25 cellular contexts compared by ENCODE assay signal in genomic region chr2:231752056-231752455, GRCh38.
"Had no signal": no experiment of that assay in that cellular context is flagged by ENCODE, and none has a peak within 500 bp of the region (broad histone marks: within the 10 kb centered on the region; RNA-seq: fewer than 3 reads in every experiment).

No MANE protein-coding gene starts in this region.

- ATAC-seq: activated CD4-positive, alpha-beta T cell treated with anti-CD3 and anti-CD28 coated beads for 36 hours; activated CD8-positive, alpha-beta memory T cell treated with anti-CD3 and anti-CD28 coated beads, Interleukin-2, amount 10 ng/mL, durations not matched to agents 7 days and 5 days; activated CD8-positive, alpha-beta T cell treated with anti-CD3 and anti-CD28 coated beads, Interleukin-2, amount 10 ng/mL, durations not matched to agents 7 days and 5 days; activated naive CD4-positive, alpha-beta T cell treated with anti-CD3 and anti-CD28 coated beads, Interleukin-2, amount 50 U/mL, for 72 hours; heart left ventricle had no signal

- H3K9me3 ChIP-seq: ascending aorta, colonic mucosa, esophagus squamous epithelium, heart left ventricle had no signal

- H3K36me3 ChIP-seq: ascending aorta, brain microvascular endothelial cell, colonic mucosa, esophagus squamous epithelium, heart left ventricle had no signal

- DNase-seq: activated CD4-positive, alpha-beta memory T cell treated with anti-CD3 and anti-CD28 coated beads for 36 hours; activated CD4-positive, alpha-beta T cell treated with anti-CD3 and anti-CD28 coated beads for 36 hours; activated CD4-positive, alpha-beta T cell treated with anti-CD3 and anti-CD28 coated beads, Interleukin-2, amount 10 ng/mL, durations not matched to agents 24 days and 14 days; activated CD4-positive, CD25-positive, alpha-beta regulatory T cell; activated CD4-positive, CD25-positive, alpha-beta regulatory T cell treated with anti-CD3 and anti-CD28 coated beads, Interleukin-2, amount 50 U/mL, for 72 hours; activated CD8-positive, alpha-beta memory T cell treated with anti-CD3 and anti-CD28 coated beads, Interleukin-2, amount 10 ng/mL, durations not matched to agents 7 days and 5 days; activated CD8-positive, alpha-beta memory T cell treated with anti-CD3 and anti-CD28 coated beads, Interleukin-2, amount 50 U/mL, for 4 hours; activated CD8-positive, alpha-beta T cell treated with anti-CD3 and anti-CD28 coated beads, Interleukin-2, amount 10 ng/mL, durations not matched to agents 7 days and 5 days; activated effector memory CD4-positive, alpha-beta T cell treated with anti-CD3 and anti-CD28 coated beads, Interleukin-2, amount 50 U/mL, for 16 hours; activated naive CD4-positive, alpha-beta T cell treated with anti-CD3 and anti-CD28 coated beads, Interleukin-2, amount 10 ng/mL, durations not matched to agents 7 days and 5 days; activated naive CD8-positive, alpha-beta T cell treated with anti-CD3 and anti-CD28 coated beads, Interleukin-2, amount 10 ng/mL, durations not matched to agents 7 days and 5 days; activated T-cell treated with anti-CD3 and anti-CD28 coated beads, Interleukin-2, amount 50 U/mL, for 1 hour; activated T-cell treated with anti-CD3 and anti-CD28 coated beads, Interleukin-2, amount 50 U/mL, for 48 hours; brain microvascular endothelial cell; colonic mucosa; effector CD8-positive, alpha-beta T cell; esophagus squamous epithelium; foreskin fibroblast; glutamatergic neuron; heart left ventricle; hypothalamus; T-helper 2 cell had no signal

- H3K27me3 ChIP-seq: ascending aorta, brain microvascular endothelial cell, colonic mucosa, esophagus squamous epithelium, heart left ventricle had no signal

- H3K27ac ChIP-seq: ascending aorta, brain microvascular endothelial cell, colonic mucosa, epithelial cell of prostate, esophagus squamous epithelium, heart left ventricle had no signal

- H3K4me1 ChIP-seq: ascending aorta, colonic mucosa, esophagus squamous epithelium, heart left ventricle had no signal

- H3K4me3 ChIP-seq: ascending aorta, colonic mucosa, esophagus squamous epithelium, heart left ventricle had no signal
